In the genomic region with DNA sequence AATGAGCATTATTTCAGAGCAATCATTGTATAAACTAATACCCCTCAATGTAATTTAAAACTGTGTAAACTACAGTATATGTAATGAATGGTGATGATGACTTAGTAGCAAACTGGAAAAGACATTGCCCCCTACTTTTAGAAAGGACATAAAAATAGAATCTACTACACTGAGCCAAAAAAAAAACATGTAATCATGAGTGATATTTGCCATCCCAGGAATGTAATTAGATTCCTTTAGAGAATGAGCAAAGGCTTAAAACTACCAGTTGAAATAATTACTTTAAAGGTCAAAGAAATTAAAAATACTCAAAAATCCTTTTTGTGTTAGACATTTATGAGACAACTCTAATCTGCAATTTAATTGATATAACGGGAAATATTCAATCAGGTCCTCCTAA, we compare ENCODE assay signal across 14 cellular contexts.
"Had no signal": no experiment of that assay in that cellular context is flagged by ENCODE, and none has a peak within 500 bp of the region (broad histone marks: within the 10 kb centered on the region; RNA-seq: fewer than 3 reads in every experiment).

No MANE protein-coding gene starts in this region.

- H3K9me3 ChIP-seq: esophagus squamous epithelium, gastrocnemius medialis, neutrophil, upper lobe of left lung had no signal

- H3K4me1 ChIP-seq: esophagus squamous epithelium, gastrocnemius medialis, left lung, upper lobe of left lung had no signal

- DNase-seq: activated CD4-positive, alpha-beta memory T cell treated with anti-CD3 and anti-CD28 coated beads for 36 hours; activated CD4-positive, alpha-beta T cell treated with anti-CD3 and anti-CD28 coated beads for 1 hour; activated naive CD8-positive, alpha-beta T cell treated with anti-CD3 and anti-CD28 coated beads, Interleukin-2, amount 10 ng/mL, durations not matched to agents 7 days and 5 days; activated T-cell treated with anti-CD3 and anti-CD28 coated beads, Interleukin-2, amount 50 U/mL, for 48 hours; aorta; esophagus squamous epithelium; gastrocnemius medialis; left lung; stimulated activated CD4-positive, alpha-beta T cell treated with anti-CD3 and anti-CD28 coated beads, Interleukin-4, amount 100 ng/mL, for 1 hour; stimulated activated CD8-positive, alpha-beta memory T cell treated with anti-CD3 and anti-CD28 coated beads, Interleukin-4, amount 100 ng/mL, for 48 hours; T1000; upper lobe of left lung had no signal

- H3K36me3 ChIP-seq: esophagus squamous epithelium, gastrocnemius medialis, left lung, neutrophil, upper lobe of left lung had no signal

- ATAC-seq: gastrocnemius medialis, left lung, sciatic nerve had no signal

- H3K4me3 ChIP-seq: esophagus squamous epithelium, gastrocnemius medialis, left lung, upper lobe of left lung had no signal

- H3K27me3 ChIP-seq: esophagus squamous epithelium, gastrocnemius medialis, left lung, neutrophil, upper lobe of left lung had no signal

- H3K27ac ChIP-seq: esophagus squamous epithelium, gastrocnemius medialis, left lung, neutrophil, upper lobe of left lung had no signal
